ENCODE assay signal across 11 cellular contexts in genomic region chr9:76904661-76905457, GRCh38.
DNase-seq lines count a peak whose midpoint lies in the region.
"Had no signal": no experiment of that assay in that cellular context is flagged by ENCODE, and none has a peak within 500 bp of the region (broad histone marks: within the 10 kb centered on the region; RNA-seq: fewer than 3 reads in every experiment).

No MANE protein-coding gene starts in this region.

- no peak overlapping the region for H3K27ac ChIP-seq in HUES6 (ENCODE audit: low read depth, low read length)
- peak overlapping the region; percentile 50 for H3K27ac ChIP-seq in angular gyrus (ENCODE audit: low read depth, low read length)
- H3K27ac ChIP-seq in skin epidermis, result peak overlapping the region in 1 of 21 experiments; percentile 72

- no peaks in the 10 kb centered on the region for H3K9me3 ChIP-seq in HUES6 (ENCODE audit: control insufficient read depth, insufficient read depth, low read depth, low read length)

- peak overlapping the region; percentile 79 for H3K4me3 ChIP-seq in HUES6 (ENCODE audit: low read depth, low read length)
- H3K4me3 ChIP-seq in skin epidermis, result peak overlapping the region in 5 of 7 experiments; percentile 7 to 42 (median 27)

- H3K36me3 ChIP-seq in HUES6 (ENCODE audit: control insufficient read depth, insufficient read depth, low read length), result no peaks in the 10 kb centered on the region

- DNase-seq in islet precursor cell (peak; percentile 30), AG20443 (ENCODE audit: low spot score) (no peak), NCI-H524 (lab: John Stamatoyannopoulos, UW) (no peak), SW 1271 (lab: John Stamatoyannopoulos, UW) (no peak)
- no peak for DNase-seq in NK-92 treated with Interleukin-12 subunit alpha and Interleukin-12 subunit beta, amount 100 ng/mL, for 24 hours (lab: John Stamatoyannopoulos, UW)
- DNase-seq: effector CD4-positive, alpha-beta T cell; naive thymus-derived CD4-positive, alpha-beta T cell; SIG-M5 had no signal

- H3K4me1 ChIP-seq in HUES6 (ENCODE audit: control insufficient read depth, insufficient read depth, low read length), result peaks cover 23% of the 10 kb centered on the region

- H3K27me3 ChIP-seq in HUES6 (ENCODE audit: control insufficient read depth, insufficient read depth, low read length), result peaks cover 46% of the 10 kb centered on the region

- peak overlapping the region; percentile 77 for H3K9ac ChIP-seq in HUES6 (ENCODE audit: low read length)
